In genomic region chr10:123272171-123272570, GRCh38 we compare ENCODE assay signal across 16 cellular contexts.
DNase-seq lines count a peak whose midpoint lies in the region; ATAC-seq and TF ChIP-seq lines count a peak whose summit lies in the region.
"Had no signal": no experiment of that assay in that cellular context is flagged by ENCODE, and none has a peak within 500 bp of the region (broad histone marks: within the 10 kb centered on the region; RNA-seq: fewer than 3 reads in every experiment).

No MANE protein-coding gene starts in this region.

- no peaks in the 10 kb centered on the region for H3K4me1 ChIP-seq in cardiac muscle cell (ENCODE audit: low read depth)
- no peaks in the 10 kb centered on the region for H3K4me1 ChIP-seq in endodermal cell (ENCODE audit: control insufficient read depth, insufficient read depth, low read length)
- H3K4me1 ChIP-seq: ascending aorta had no signal

- H3K9me3 Mint-ChIP-seq in endodermal cell, result no peaks in the 10 kb centered on the region

- no peak for DNase-seq in cardiac muscle cell (ENCODE audit: low read depth in 1 of 2, low spot score in 1 of 2)
- DNase-seq in Right ventricle myocardium inferior (ENCODE audit: missing footprints), result no peak
- DNase-seq in NB4 (ENCODE audit: low read depth), result peak; percentile 7
- peak; percentile 32 for DNase-seq in endodermal cell
- no peak for DNase-seq in central memory CD4-positive, alpha-beta T cell
- no peak for DNase-seq in hippocampal formation (lab: John Stamatoyannopoulos, UW)
- DNase-seq: activated CD4-positive, alpha-beta T cell treated with anti-CD3 and anti-CD28 coated beads for 36 hours; effector CD8-positive, alpha-beta T cell; GF-D8; naive B cell; T-helper 1 cell had no signal

- H3K36me3 ChIP-seq in cardiac muscle cell, result no peaks in the 10 kb centered on the region
- H3K36me3 ChIP-seq in endodermal cell (ENCODE audit: control insufficient read depth, insufficient read depth, low read length), result no peaks in the 10 kb centered on the region
- H3K36me3 ChIP-seq: ascending aorta had no signal

- H3K9me3 ChIP-seq in cardiac muscle cell (ENCODE audit: low read depth), result no peaks in the 10 kb centered on the region
- peaks cover 6% of the 10 kb centered on the region for H3K9me3 ChIP-seq in endodermal cell (ENCODE audit: control insufficient read depth, low read length)
- H3K9me3 ChIP-seq: ascending aorta had no signal

- H3K27ac ChIP-seq in cardiac muscle cell (no peak overlapping the region), endodermal cell (ENCODE audit: low read depth, low read length) (no peak overlapping the region)
- H3K27ac ChIP-seq: ascending aorta had no signal

- no peak for TF ChIP-seq POLR2A in NB4 (IDR thresholded peaks at IDR 0.05; ENCODE audit: extremely low read depth, insufficient read length)

- intact Hi-C loops in Right ventricle myocardium inferior (cut with DNase I), result no loop called here

- ATAC-seq in Right ventricle myocardium inferior (no peak), GM21619 (IDR thresholded peaks at IDR 0.05; ENCODE audit: unreplicated experiment) (no peak), HG03354 (IDR thresholded peaks at IDR 0.05; ENCODE audit: poor library complexity, severe bottlenecking, unreplicated experiment) (no peak)
- ATAC-seq: activated CD4-positive, alpha-beta T cell treated with anti-CD3 and anti-CD28 coated beads for 36 hours had no signal

- peaks cover 12% of the 10 kb centered on the region for H3K27me3 Mint-ChIP-seq in endodermal cell (ENCODE audit: insufficient read depth)

- H3K27me3 ChIP-seq in cardiac muscle cell (peaks cover 11% of the 10 kb centered on the region), endodermal cell (ENCODE audit: control insufficient read depth, insufficient read depth, low read length, poor library complexity, severe bottlenecking) (no peaks in the 10 kb centered on the region)
- H3K27me3 ChIP-seq: ascending aorta had no signal

- WGBS in endodermal cell (ENCODE audit: insufficient coverage in 1 of 2, insufficient read length in 1 of 2), 2 experiments, result 79 to 84% methylated on average over 3 to 4 of the region's 4 CpGs

- H3K9ac ChIP-seq in endodermal cell (ENCODE audit: extremely low read depth, low read length, poor library complexity, severe bottlenecking), result no peak overlapping the region

- peaks cover 10% of the 10 kb centered on the region for H3K4me1 Mint-ChIP-seq in endodermal cell
- H3K4me1 Mint-ChIP-seq: B cell, IgD-negative memory B cell, naive B cell had no signal

- H3K4me3 ChIP-seq in cardiac muscle cell (no peak overlapping the region), NB4 (ENCODE audit: low read depth, low read length) (no peak overlapping the region), endodermal cell (ENCODE audit: low read length) (no peak overlapping the region)
- H3K4me3 ChIP-seq: ascending aorta had no signal

- H3K27ac Mint-ChIP-seq in endodermal cell, result no peak overlapping the region
- H3K27ac Mint-ChIP-seq: activated CD4-positive, alpha-beta T cell treated with anti-CD3 and anti-CD28 coated beads for 36 hours; B cell; IgD-negative memory B cell had no signal

- peak; percentile 19 for TF ChIP-seq CTCF in cardiac muscle cell (IDR thresholded peaks at IDR 0.05; ENCODE audit: low read depth, low read length)
- TF ChIP-seq CTCF in NB4 (IDR thresholded peaks at IDR 0.05; ENCODE audit: low read depth, low read length), result peak; percentile 18
- TF ChIP-seq CTCF in endodermal cell (conservative IDR thresholded peaks at IDR 0.05), result peak; percentile 62

- no peaks in the 10 kb centered on the region for H3K36me3 Mint-ChIP-seq in endodermal cell (ENCODE audit: low read depth)

- no peak overlapping the region for H3K4me3 Mint-ChIP-seq in endodermal cell
- H3K4me3 Mint-ChIP-seq: activated CD4-positive, alpha-beta T cell treated with anti-CD3 and anti-CD28 coated beads for 36 hours; B cell; IgD-negative memory B cell; naive B cell had no signal

Comparison
In these comparisons a context has a peak if more than half of its experiments do, and no peak if none do; other contexts are left out.
1. DNase-seq: peak in NB4 (single experiment) and endodermal cell (single experiment); none in cardiac muscle cell (0 of 2), Right ventricle myocardium inferior (single experiment), central memory CD4-positive, alpha-beta T cell (single experiment) and hippocampal formation (0 of 2).
2. Peak in every context shown above with its lines, with median percentiles within 50 percentile points of each other: CTCF ChIP-seq.